Comparison of ENCODE assay signal across 1 cellular context in the genomic region with DNA sequence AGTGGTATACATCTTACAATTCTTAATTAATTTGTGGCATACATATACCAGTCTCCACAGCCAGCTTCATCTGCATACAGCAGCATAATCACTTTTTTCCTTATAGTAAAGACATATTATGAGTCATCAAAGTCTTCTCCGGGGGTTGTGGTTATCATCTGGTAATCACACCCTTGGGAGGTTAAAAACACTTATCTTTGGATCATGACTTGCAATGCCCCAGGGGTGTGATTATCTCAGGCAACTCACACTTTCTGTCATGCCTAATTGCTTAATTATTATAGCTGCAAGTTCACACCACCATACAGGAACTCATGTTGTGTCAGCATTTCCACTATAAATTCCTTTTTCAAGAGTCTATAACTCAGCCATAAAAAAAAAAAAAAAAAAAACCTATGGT.
TF ChIP-seq lines count a peak whose summit lies in the region.

No MANE protein-coding gene starts in this region.

TF ChIP-seq in K562, 482 proteins besides CTCF, POLR2A, EP300 and RAD21 (continued from another document and continues in another):
- TF ChIP-seq, protein P1, sequence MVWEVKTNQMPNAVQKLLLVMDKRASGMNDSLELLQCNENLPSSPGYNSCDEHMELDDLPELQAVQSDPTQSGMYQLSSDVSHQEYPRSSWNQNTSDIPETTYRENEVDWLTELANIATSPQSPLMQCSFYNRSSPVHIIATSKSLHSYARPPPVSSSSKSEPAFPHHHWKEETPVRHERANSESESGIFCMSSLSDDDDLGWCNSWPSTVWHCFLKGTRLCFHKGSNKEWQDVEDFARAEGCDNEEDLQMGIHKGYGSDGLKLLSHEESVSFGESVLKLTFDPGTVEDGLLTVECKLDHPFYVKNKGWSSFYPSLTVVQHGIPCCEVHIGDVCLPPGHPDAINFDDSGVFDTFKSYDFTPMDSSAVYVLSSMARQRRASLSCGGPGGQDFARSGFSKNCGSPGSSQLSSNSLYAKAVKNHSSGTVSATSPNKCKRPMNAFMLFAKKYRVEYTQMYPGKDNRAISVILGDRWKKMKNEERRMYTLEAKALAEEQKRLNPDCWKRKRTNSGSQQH (CRISPR knock-in tag; IDR thresholded peaks at IDR 0.05), result no peak
- TF ChIP-seq FOXJ3 (CRISPR knock-in tag; IDR thresholded peaks at IDR 0.05) (no peak), ZNF134 (CRISPR knock-in tag; conservative IDR thresholded peaks at IDR 0.05) (no peak), FOSL1 (tag; conservative IDR thresholded peaks at IDR 0.05) (peak; percentile 94), ZNF79 (CRISPR knock-in tag; IDR thresholded peaks at IDR 0.05; ENCODE audit: low read depth) (no peak), MCM3 (IDR thresholded peaks at IDR 0.05) (no peak), ZNF217 (CRISPR knock-in tag; IDR thresholded peaks at IDR 0.05) (no peak), C11orf30 (IDR thresholded peaks at IDR 0.05; ENCODE audit: low read depth) (peak; percentile 78), SOX6 (IDR thresholded peaks at IDR 0.05) (peak; percentile 70; the same call in 1 of the 2 replicates), EP400 (IDR thresholded peaks at IDR 0.05) (no peak), RHOXF2B (CRISPR knock-in tag; conservative IDR thresholded peaks at IDR 0.05) (no peak), RFX5 (IDR thresholded peaks at IDR 0.05; ENCODE audit: low read depth, low read length) (no peak), GATAD2B (IDR thresholded peaks at IDR 0.05; ENCODE audit: borderline replicate concordance) (peak; percentile 55; the same call in 1 of the 2 replicates), EHMT2 (IDR thresholded peaks at IDR 0.05) (no peak), CBX2 (IDR thresholded peaks at IDR 0.05; ENCODE audit: insufficient read depth, low read length, poor library complexity, severe bottlenecking) (no peak), MTA2 (IDR thresholded peaks at IDR 0.05; ENCODE audit: low read depth) (no peak), ELF2 (CRISPR knock-in tag; IDR thresholded peaks at IDR 0.05) (no peak), PHF8 (IDR thresholded peaks at IDR 0.05; ENCODE audit: borderline replicate concordance, low read length) (no peak), TAL1 (IDR thresholded peaks at IDR 0.05) (peak; percentile 43), MEF2D (tag; conservative IDR thresholded peaks at IDR 0.05; ENCODE audit: low read depth) (no peak), SMARCB1 (IDR thresholded peaks at IDR 0.05; ENCODE audit: insufficient read length, low read depth) (no peak), CAMTA2 (CRISPR knock-in tag; conservative IDR thresholded peaks at IDR 0.05) (no peak), NFATC3 (IDR thresholded peaks at IDR 0.05) (no peak), XRCC5 (IDR thresholded peaks at IDR 0.05; ENCODE audit: low read depth, low read length) (no peak), ZNF77 (CRISPR knock-in tag; IDR thresholded peaks at IDR 0.05) (no peak), SUPT5H (IDR thresholded peaks at IDR 0.05) (no peak), FOXP1 (CRISPR knock-in tag; IDR thresholded peaks at IDR 0.05) (no peak), STAG1 (CRISPR knock-in tag; IDR thresholded peaks at IDR 0.05; ENCODE audit: borderline replicate concordance) (no peak), ZNF232 (CRISPR knock-in tag; IDR thresholded peaks at IDR 0.05) (no peak)
- TF ChIP-seq, protein P2, sequence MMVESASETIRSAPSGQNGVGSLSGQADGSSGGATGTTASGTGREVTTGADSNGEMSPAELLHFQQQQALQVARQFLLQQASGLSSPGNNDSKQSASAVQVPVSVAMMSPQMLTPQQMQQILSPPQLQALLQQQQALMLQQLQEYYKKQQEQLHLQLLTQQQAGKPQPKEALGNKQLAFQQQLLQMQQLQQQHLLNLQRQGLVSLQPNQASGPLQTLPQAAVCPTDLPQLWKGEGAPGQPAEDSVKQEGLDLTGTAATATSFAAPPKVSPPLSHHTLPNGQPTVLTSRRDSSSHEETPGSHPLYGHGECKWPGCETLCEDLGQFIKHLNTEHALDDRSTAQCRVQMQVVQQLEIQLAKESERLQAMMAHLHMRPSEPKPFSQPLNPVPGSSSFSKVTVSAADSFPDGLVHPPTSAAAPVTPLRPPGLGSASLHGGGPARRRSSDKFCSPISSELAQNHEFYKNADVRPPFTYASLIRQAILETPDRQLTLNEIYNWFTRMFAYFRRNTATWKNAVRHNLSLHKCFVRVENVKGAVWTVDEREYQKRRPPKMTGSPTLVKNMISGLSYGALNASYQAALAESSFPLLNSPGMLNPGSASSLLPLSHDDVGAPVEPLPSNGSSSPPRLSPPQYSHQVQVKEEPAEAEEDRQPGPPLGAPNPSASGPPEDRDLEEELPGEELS (CRISPR knock-in tag; IDR thresholded peaks at IDR 0.05; ENCODE audit: borderline replicate concordance), result no peak
- TF ChIP-seq, protein P3, sequence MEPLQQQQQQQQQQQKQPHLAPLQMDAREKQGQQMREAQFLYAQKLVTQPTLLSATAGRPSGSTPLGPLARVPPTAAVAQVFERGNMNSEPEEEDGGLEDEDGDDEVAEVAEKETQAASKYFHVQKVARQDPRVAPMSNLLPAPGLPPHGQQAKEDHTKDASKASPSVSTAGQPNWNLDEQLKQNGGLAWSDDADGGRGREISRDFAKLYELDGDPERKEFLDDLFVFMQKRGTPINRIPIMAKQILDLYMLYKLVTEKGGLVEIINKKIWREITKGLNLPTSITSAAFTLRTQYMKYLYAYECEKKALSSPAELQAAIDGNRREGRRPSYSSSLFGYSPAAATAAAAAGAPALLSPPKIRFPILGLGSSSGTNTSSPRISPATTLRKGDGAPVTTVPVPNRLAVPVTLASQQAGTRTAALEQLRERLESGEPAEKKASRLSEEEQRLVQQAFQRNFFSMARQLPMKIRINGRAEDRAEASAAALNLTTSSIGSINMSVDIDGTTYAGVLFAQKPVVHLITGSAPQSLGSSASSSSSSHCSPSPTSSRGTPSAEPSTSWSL (CRISPR knock-in tag; IDR thresholded peaks at IDR 0.05; ENCODE audit: borderline replicate concordance), result no peak
- TF ChIP-seq, protein P4, sequence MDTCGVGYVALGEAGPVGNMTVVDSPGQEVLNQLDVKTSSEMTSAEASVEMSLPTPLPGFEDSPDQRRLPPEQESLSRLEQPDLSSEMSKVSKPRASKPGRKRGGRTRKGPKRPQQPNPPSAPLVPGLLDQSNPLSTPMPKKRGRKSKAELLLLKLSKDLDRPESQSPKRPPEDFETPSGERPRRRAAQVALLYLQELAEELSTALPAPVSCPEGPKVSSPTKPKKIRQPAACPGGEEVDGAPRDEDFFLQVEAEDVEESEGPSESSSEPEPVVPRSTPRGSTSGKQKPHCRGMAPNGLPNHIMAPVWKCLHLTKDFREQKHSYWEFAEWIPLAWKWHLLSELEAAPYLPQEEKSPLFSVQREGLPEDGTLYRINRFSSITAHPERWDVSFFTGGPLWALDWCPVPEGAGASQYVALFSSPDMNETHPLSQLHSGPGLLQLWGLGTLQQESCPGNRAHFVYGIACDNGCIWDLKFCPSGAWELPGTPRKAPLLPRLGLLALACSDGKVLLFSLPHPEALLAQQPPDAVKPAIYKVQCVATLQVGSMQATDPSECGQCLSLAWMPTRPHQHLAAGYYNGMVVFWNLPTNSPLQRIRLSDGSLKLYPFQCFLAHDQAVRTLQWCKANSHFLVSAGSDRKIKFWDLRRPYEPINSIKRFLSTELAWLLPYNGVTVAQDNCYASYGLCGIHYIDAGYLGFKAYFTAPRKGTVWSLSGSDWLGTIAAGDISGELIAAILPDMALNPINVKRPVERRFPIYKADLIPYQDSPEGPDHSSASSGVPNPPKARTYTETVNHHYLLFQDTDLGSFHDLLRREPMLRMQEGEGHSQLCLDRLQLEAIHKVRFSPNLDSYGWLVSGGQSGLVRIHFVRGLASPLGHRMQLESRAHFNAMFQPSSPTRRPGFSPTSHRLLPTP (IDR thresholded peaks at IDR 0.05; ENCODE audit: borderline replicate concordance, extremely low read depth, insufficient read length), result no peak
- TF ChIP-seq, protein P5, sequence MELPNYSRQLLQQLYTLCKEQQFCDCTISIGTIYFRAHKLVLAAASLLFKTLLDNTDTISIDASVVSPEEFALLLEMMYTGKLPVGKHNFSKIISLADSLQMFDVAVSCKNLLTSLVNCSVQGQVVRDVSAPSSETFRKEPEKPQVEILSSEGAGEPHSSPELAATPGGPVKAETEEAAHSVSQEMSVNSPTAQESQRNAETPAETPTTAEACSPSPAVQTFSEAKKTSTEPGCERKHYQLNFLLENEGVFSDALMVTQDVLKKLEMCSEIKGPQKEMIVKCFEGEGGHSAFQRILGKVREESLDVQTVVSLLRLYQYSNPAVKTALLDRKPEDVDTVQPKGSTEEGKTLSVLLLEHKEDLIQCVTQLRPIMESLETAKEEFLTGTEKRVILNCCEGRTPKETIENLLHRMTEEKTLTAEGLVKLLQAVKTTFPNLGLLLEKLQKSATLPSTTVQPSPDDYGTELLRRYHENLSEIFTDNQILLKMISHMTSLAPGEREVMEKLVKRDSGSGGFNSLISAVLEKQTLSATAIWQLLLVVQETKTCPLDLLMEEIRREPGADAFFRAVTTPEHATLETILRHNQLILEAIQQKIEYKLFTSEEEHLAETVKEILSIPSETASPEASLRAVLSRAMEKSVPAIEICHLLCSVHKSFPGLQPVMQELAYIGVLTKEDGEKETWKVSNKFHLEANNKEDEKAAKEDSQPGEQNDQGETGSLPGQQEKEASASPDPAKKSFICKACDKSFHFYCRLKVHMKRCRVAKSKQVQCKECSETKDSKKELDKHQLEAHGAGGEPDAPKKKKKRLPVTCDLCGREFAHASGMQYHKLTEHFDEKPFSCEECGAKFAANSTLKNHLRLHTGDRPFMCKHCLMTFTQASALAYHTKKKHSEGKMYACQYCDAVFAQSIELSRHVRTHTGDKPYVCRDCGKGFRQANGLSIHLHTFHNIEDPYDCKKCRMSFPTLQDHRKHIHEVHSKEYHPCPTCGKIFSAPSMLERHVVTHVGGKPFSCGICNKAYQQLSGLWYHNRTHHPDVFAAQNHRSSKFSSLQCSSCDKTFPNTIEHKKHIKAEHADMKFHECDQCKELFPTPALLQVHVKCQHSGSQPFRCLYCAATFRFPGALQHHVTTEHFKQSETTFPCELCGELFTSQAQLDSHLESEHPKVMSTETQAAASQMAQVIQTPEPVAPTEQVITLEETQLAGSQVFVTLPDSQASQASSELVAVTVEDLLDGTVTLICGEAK (IDR thresholded peaks at IDR 0.05), result no peak
- TF ChIP-seq, protein P5 (CRISPR knock-in tag; IDR thresholded peaks at IDR 0.05), result no peak
- TF ChIP-seq, protein P6, sequence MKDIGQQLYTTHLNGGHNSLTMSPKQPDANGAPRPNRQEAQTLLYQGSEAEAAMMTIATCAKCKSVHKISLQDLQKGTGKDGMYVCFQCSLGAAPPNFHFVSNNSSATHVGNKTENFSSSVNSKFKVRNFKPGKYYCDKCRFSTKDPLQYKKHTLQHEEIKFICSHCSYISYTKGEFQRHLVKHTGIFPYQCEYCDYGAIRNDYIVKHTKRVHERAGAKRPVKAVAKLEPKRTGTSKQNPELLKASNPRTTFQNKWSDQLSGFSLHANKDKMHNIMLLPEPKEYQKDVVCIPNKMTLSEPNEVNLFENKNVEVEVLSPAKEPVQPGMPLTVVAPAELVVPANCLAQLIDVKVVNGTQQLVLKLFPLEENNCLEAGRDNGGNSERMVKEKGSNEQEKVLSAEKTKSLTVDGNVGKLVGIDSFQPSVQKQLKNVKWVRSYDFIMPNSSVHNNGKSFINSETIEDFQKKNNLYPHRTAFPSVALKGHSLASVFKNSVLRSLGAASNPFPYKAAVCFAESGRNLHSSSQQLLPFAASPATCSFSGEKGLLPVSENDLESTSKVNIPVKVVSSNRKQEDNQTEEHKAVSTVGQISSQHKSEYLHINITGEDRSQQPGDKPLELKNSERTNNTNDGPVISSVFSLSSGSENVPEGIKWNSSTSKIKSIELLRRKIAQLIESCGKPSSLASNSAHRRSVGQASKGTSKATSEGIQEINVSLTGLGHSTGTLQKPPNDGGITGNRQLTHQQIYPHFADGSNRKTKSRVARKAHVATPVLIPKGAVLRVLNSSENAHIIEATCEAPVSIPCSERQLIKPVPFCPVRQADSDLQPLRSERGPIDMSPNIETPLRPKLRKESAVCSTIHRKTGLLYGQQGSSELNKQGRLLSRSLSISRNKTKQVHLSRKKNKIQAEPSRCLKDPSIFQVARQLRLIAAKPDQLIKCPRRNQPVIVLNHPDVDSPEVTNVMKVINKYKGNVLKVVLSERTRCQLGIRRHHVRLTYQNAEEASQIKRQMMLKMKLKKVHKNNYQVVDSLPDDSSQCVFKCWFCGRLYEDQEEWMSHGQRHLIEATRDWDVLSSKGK (CRISPR knock-in tag; IDR thresholded peaks at IDR 0.05), result no peak
- TF ChIP-seq, protein P7, sequence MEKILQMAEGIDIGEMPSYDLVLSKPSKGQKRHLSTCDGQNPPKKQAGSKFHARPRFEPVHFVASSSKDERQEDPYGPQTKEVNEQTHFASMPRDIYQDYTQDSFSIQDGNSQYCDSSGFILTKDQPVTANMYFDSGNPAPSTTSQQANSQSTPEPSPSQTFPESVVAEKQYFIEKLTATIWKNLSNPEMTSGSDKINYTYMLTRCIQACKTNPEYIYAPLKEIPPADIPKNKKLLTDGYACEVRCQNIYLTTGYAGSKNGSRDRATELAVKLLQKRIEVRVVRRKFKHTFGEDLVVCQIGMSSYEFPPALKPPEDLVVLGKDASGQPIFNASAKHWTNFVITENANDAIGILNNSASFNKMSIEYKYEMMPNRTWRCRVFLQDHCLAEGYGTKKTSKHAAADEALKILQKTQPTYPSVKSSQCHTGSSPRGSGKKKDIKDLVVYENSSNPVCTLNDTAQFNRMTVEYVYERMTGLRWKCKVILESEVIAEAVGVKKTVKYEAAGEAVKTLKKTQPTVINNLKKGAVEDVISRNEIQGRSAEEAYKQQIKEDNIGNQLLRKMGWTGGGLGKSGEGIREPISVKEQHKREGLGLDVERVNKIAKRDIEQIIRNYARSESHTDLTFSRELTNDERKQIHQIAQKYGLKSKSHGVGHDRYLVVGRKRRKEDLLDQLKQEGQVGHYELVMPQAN (IDR thresholded peaks at IDR 0.05; ENCODE audit: borderline replicate concordance), result no peak
